8 cellular contexts compared by ENCODE assay signal in the genomic region with DNA sequence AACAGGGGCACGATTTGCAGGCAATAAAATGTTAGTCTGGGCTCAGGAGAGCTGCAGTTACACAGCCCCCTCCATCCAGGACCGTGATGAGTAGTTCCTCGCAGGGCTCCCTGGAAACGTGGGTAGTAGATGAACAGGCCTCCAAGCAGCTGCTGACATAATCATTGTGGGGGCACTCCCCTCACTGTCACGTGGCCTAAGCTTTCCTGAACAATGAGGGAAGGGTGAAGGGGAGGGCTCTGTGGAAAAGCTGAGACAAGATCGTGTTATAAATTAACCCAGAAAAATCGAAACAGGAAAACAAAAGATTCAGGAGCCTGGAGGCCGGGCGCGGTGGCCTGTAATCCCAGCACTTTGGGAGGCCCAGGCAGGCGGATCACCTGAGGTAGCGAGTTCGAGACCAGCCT. TPM values are rescaled to one million over a fixed set of nuclear protein-coding genes. Genes with fewer than 3 reads are reported as not detected.
A peak's percentile ranks its signal among the peaks of the same experiment; 100 is the strongest.
DNase-seq lines count a peak whose midpoint lies in the region; ATAC-seq and TF ChIP-seq lines count a peak whose summit lies in the region.

No MANE protein-coding gene starts in this region.

- no peak for ATAC-seq in HG02840 (IDR thresholded peaks at IDR 0.05; ENCODE audit: low FRiP score, unreplicated experiment)

- no peak for TF ChIP-seq EP300 in stomach (IDR thresholded peaks at IDR 0.05)

- H3K4me1 Mint-ChIP-seq in HFFc6 (ENCODE audit: low read depth) (peaks cover 10% of the 10 kb centered on the region), endothelial cell (ENCODE audit: unreplicated experiment) (peaks cover 29% of the 10 kb centered on the region)
- H3K4me1 Mint-ChIP-seq in activated CD4-positive, alpha-beta T cell treated with anti-CD3 and anti-CD28 coated beads, Interleukin-2, amount 10 ng/mL, durations not matched to agents 7 days and 5 days, result peaks cover 31% of the 10 kb centered on the region

- H3K9me3 ChIP-seq in AG04450 (ENCODE audit: control insufficient read depth, insufficient read depth, low read length) (no peaks in the 10 kb centered on the region; the same call in 1 of the 2 replicates), mesodermal cell (ENCODE audit: control insufficient read depth, low read length) (no peaks in the 10 kb centered on the region), stomach (no peaks in the 10 kb centered on the region)

- H3K27ac ChIP-seq in AG04450 (ENCODE audit: low read depth, low read length) (peak overlapping the region; percentile 100), mesodermal cell (ENCODE audit: low read depth, low read length, severe bottlenecking) (peak overlapping the region; percentile 100), stomach (peak overlapping the region; percentile 96 to 100 (median 100))

- TF ChIP-seq CTCF in AG04450 (IDR thresholded peaks at IDR 0.05; ENCODE audit: low read depth, low read length) (no peak), HFFc6 (IDR thresholded peaks at IDR 0.05) (no peak), endothelial cell (IDR thresholded peaks at IDR 0.05; ENCODE audit: unreplicated experiment) (no peak), stomach (IDR thresholded peaks at IDR 0.05) (no peak)

- no peak overlapping the region; the same call in 1 of the 2 replicates for H3K4me3 Mint-ChIP-seq in HFFc6
- peak overlapping the region; percentile 40 for H3K4me3 Mint-ChIP-seq in activated CD4-positive, alpha-beta T cell treated with anti-CD3 and anti-CD28 coated beads, Interleukin-2, amount 10 ng/mL, durations not matched to agents 7 days and 5 days
- H3K4me3 Mint-ChIP-seq in endothelial cell (ENCODE audit: unreplicated experiment), result peak overlapping the region; percentile 85

- H3K36me3 ChIP-seq in mesodermal cell (ENCODE audit: control insufficient read depth, insufficient read depth, low read length) (peaks cover 22% of the 10 kb centered on the region), stomach (peaks cover 31 to 42% (median 32%) of the 10 kb centered on the region in 4 donors)

- no peaks in the 10 kb centered on the region for H3K9me3 Mint-ChIP-seq in HFFc6
- no peaks in the 10 kb centered on the region for H3K9me3 Mint-ChIP-seq in activated CD4-positive, alpha-beta T cell treated with anti-CD3 and anti-CD28 coated beads, Interleukin-2, amount 10 ng/mL, durations not matched to agents 7 days and 5 days
- no peaks in the 10 kb centered on the region for H3K9me3 Mint-ChIP-seq in endothelial cell (ENCODE audit: unreplicated experiment)

- DNase-seq in AG04450 (ENCODE audit: low read depth, low spot score), result peak; percentile 92
- peak; percentile 96 for DNase-seq in HFFc6
- no peak for DNase-seq in activated CD4-positive, alpha-beta T cell treated with anti-CD3 and anti-CD28 coated beads, Interleukin-2, amount 10 ng/mL, durations not matched to agents 7 days and 5 days
- DNase-seq in endothelial cell (ENCODE audit: low spot score), result no peak
- DNase-seq in stomach, result peak; percentile 73
- no peak for DNase-seq in iPS-NIHi11 (ENCODE audit: low spot score)

- H3K27ac Mint-ChIP-seq in HFFc6 (no peak overlapping the region), endothelial cell (ENCODE audit: unreplicated experiment) (peak overlapping the region; percentile 98)
- H3K27ac Mint-ChIP-seq in activated CD4-positive, alpha-beta T cell treated with anti-CD3 and anti-CD28 coated beads, Interleukin-2, amount 10 ng/mL, durations not matched to agents 7 days and 5 days, result no peak overlapping the region

- H3K4me1 ChIP-seq in mesodermal cell (ENCODE audit: control insufficient read depth, insufficient read depth, low read length, poor library complexity, severe bottlenecking) (peaks cover 31% of the 10 kb centered on the region), stomach (peaks cover 41 to 76% (median 60%) of the 10 kb centered on the region in 4 donors)

- CTCF ChIA-PET in AG04450 (lab: Charles Lee), result interaction anchor here (0.7 to 1.4 kb wide), 3 partner anchors 15 to 234 kb away, joined by 4 to 7 read pairs (median 4); partner anchors contain the start of gene ALOXE3
- CTCF ChIA-PET in activated CD4-positive, alpha-beta T cell treated with anti-CD3 and anti-CD28 coated beads, Interleukin-2, amount 10 ng/mL, durations not matched to agents 7 days and 5 days (lab: Charles Lee), result interaction anchor here (1.1 to 6.3 kb wide), 4 partner anchors 11 to 465 kb away, joined by 3 to 68 read pairs (median 5); partner anchors contain the start of gene WRAP53

- POLR2A ChIA-PET in AG04450 (lab: Yijun Ruan, JAX), result interaction anchor here (0.7 to 3.0 kb wide), 5 partner anchors 13 to 644 kb away, joined by 3 to 14 read pairs (median 4); no protein-coding TSS in a partner anchor
- POLR2A ChIA-PET in activated CD4-positive, alpha-beta T cell treated with anti-CD3 and anti-CD28 coated beads, Interleukin-2, amount 10 ng/mL, durations not matched to agents 7 days and 5 days (lab: Charles Lee), result interaction anchor here (0.6 to 0.9 kb wide), 2 partner anchors 19 to 207 kb away, joined by 3 to 4 read pairs; no protein-coding TSS in a partner anchor

- H3K27me3 ChIP-seq in AG04450 (ENCODE audit: control insufficient read depth, insufficient read depth, low read length) (no peaks in the 10 kb centered on the region), stomach (no peaks in the 10 kb centered on the region)

- intact Hi-C loops in stomach (cut with DNase I; ENCODE audit: low total_unique reads), result no loop called here

- H3K4me3 ChIP-seq in AG04450 (ENCODE audit: low read depth, low read length) (no peak overlapping the region; the same call in 1 of the 2 replicates), mesodermal cell (ENCODE audit: extremely low read depth, insufficient read depth, low read length, poor library complexity, severe bottlenecking) (no peak overlapping the region), stomach (peak overlapping the region; percentile 66 to 91 (median 76))

- H3K27me3 Mint-ChIP-seq in HFFc6 (ENCODE audit: insufficient read depth) (peaks cover 19% of the 10 kb centered on the region), endothelial cell (ENCODE audit: unreplicated experiment) (peaks cover 27% of the 10 kb centered on the region)
- H3K27me3 Mint-ChIP-seq in activated CD4-positive, alpha-beta T cell treated with anti-CD3 and anti-CD28 coated beads, Interleukin-2, amount 10 ng/mL, durations not matched to agents 7 days and 5 days, result no peaks in the 10 kb centered on the region

- H3K36me3 Mint-ChIP-seq in HFFc6 (ENCODE audit: low read depth) (no peaks in the 10 kb centered on the region; the same call in 1 of the 2 replicates), endothelial cell (ENCODE audit: low read depth, unreplicated experiment) (peaks cover 5% of the 10 kb centered on the region)
- H3K36me3 Mint-ChIP-seq in activated CD4-positive, alpha-beta T cell treated with anti-CD3 and anti-CD28 coated beads, Interleukin-2, amount 10 ng/mL, durations not matched to agents 7 days and 5 days (ENCODE audit: low read depth), result peaks cover 7% of the 10 kb centered on the region

- 69 to 73% methylated on average over 13 of the region's 13 CpGs for WGBS in mesodermal cell (ENCODE audit: insufficient coverage in 2 of 2), 2 experiments
- WGBS in stomach, 5 donors, result 10 to 17% (median 11%) methylated on average over 13 of the region's 13 CpGs

- peak in 1 of 4 donors; percentile 6 for TF ChIP-seq POLR2A in stomach (IDR thresholded peaks at IDR 0.05)

RNA-seq across cellular contexts. Expression of gene PER1, which starts 1.3 kb away (rescaled TPM):
- polyA plus RNA-seq in AG04450 (2011; rRNA removed), result 3.1 and 5.5 TPM in 2 replicates
- polyA minus RNA-seq in AG04450 (2011; rRNA and poly(A)+ RNA removed), result 11.4 and 19.0 TPM in 2 replicates
- 10 to 100 TPM; 18.9 to 31.8 (median 26.9) TPM for total RNA-seq in HFFc6 (2021; fragmentation: NEBNext Ultra II Directional; extraction: Animal tissue kit (Norgen Biotek cat#: 25700))
- 10 to 100 TPM; 26.9 to 28.7 TPM for total RNA-seq in activated CD4-positive, alpha-beta T cell treated with anti-CD3 and anti-CD28 coated beads, Interleukin-2, amount 10 ng/mL, durations not matched to agents 7 days and 5 days
- 30.0 TPM for total RNA-seq in endothelial cell (ENCODE audit: unreplicated experiment)
- 34.6 TPM for polyA plus RNA-seq in mesodermal cell (2013, experiment 1 of 2)
- 26.0 TPM for polyA plus RNA-seq in mesodermal cell (2013, experiment 2 of 2)
- total RNA-seq in stomach, result 100 to 1,000 TPM in 3 of 5 donors, 10 to 100 TPM in 2; 16.2 to 163 (median 137) TPM
- polyA plus RNA-seq in stomach, result 10 to 100 TPM; 47.2 to 69.4 (median 66.7) TPM

RNA-seq across cellular contexts. Expression of gene VAMP2, which starts 9.2 kb away (rescaled TPM):
- polyA plus RNA-seq in AG04450 (2011; rRNA removed) (20.8 and 24.3 TPM in 2 replicates), stomach (10 to 100 TPM; 32.4 to 58.8 (median 43.1) TPM)
- 9.4 and 13.1 TPM in 2 replicates for polyA minus RNA-seq in AG04450 (2011; rRNA and poly(A)+ RNA removed)
- 10 to 100 TPM; 37.0 to 47.6 (median 44.5) TPM for total RNA-seq in HFFc6 (2021; fragmentation: NEBNext Ultra II Directional; extraction: Animal tissue kit (Norgen Biotek cat#: 25700))
- total RNA-seq in activated CD4-positive, alpha-beta T cell treated with anti-CD3 and anti-CD28 coated beads, Interleukin-2, amount 10 ng/mL, durations not matched to agents 7 days and 5 days, result 10 to 100 TPM; 71.1 to 79.1 TPM
- total RNA-seq in endothelial cell (ENCODE audit: unreplicated experiment) (19.8 TPM), stomach (100 to 1,000 TPM in 1 of 5 donors, 10 to 100 TPM in 2, 1 to 10 TPM in 2; 6.7 to 104 (median 17.3) TPM)
- 30.2 TPM for polyA plus RNA-seq in mesodermal cell (2013, experiment 1 of 2)
- 27.0 TPM for polyA plus RNA-seq in mesodermal cell (2013, experiment 2 of 2)

RNA-seq across cellular contexts. Expression of gene TMEM107, which starts 22.6 kb away (rescaled TPM):
- polyA plus RNA-seq in AG04450 (2011; rRNA removed) (8.7 and 9.6 TPM in 2 replicates), stomach (10 to 100 TPM in 1 of 3 donors, 1 to 10 TPM in 2; 6.3 to 10.3 (median 8.0) TPM)
- polyA minus RNA-seq in AG04450 (2011; rRNA and poly(A)+ RNA removed), result 68.2 and 152 TPM in 2 replicates
- 10 to 100 TPM; 13.8 to 18.8 (median 17.5) TPM for total RNA-seq in HFFc6 (2021; fragmentation: NEBNext Ultra II Directional; extraction: Animal tissue kit (Norgen Biotek cat#: 25700))
- 10 to 100 TPM; 34.8 to 37.2 TPM for total RNA-seq in activated CD4-positive, alpha-beta T cell treated with anti-CD3 and anti-CD28 coated beads, Interleukin-2, amount 10 ng/mL, durations not matched to agents 7 days and 5 days
- total RNA-seq in endothelial cell (ENCODE audit: unreplicated experiment) (14.6 TPM), stomach (10 to 100 TPM in 3 of 5 donors, 1 to 10 TPM in 2; 5.2 to 37.6 (median 14.9) TPM)
- 36.8 TPM for polyA plus RNA-seq in mesodermal cell (2013, experiment 1 of 2)
- polyA plus RNA-seq in mesodermal cell (2013, experiment 2 of 2), result 40.6 TPM

RNA-seq across cellular contexts. Expression of gene HES7, which starts 29.6 kb away (rescaled TPM):
- polyA plus RNA-seq in AG04450 (2011; rRNA removed) (not detected in 2 replicates), stomach (under 1 TPM in 2 of 3 donors, not detected in 1; 0.58 to 0.92 TPM)
- not detected in 2 replicates for polyA minus RNA-seq in AG04450 (2011; rRNA and poly(A)+ RNA removed)
- total RNA-seq in HFFc6 (2021; fragmentation: NEBNext Ultra II Directional; extraction: Animal tissue kit (Norgen Biotek cat#: 25700)), result under 1 TPM; 0.24 to 0.54 (median 0.41) TPM
- total RNA-seq in activated CD4-positive, alpha-beta T cell treated with anti-CD3 and anti-CD28 coated beads, Interleukin-2, amount 10 ng/mL, durations not matched to agents 7 days and 5 days, result under 1 TPM; 0.15 to 0.20 TPM
- total RNA-seq in endothelial cell (ENCODE audit: unreplicated experiment) (3.3 TPM), stomach (not detected)
- 0.85 TPM for polyA plus RNA-seq in mesodermal cell (2013, experiment 1 of 2)
- polyA plus RNA-seq in mesodermal cell (2013, experiment 2 of 2), result 0.25 TPM

RNA-seq across cellular contexts. Expression of gene ALOXE3, which starts 35.2 kb away (rescaled TPM):
- polyA plus RNA-seq in AG04450 (2011; rRNA removed) (0.04 and 0.05 TPM in 2 replicates), stomach (under 1 TPM in 2 of 3 donors, not detected in 1; 0.12 to 0.43 TPM)
- polyA minus RNA-seq in AG04450 (2011; rRNA and poly(A)+ RNA removed), result 0.09 TPM in 1 of 2 replicates, not detected in the other
- under 1 TPM; 0.14 to 0.30 (median 0.21) TPM for total RNA-seq in HFFc6 (2021; fragmentation: NEBNext Ultra II Directional; extraction: Animal tissue kit (Norgen Biotek cat#: 25700))
- total RNA-seq in activated CD4-positive, alpha-beta T cell treated with anti-CD3 and anti-CD28 coated beads, Interleukin-2, amount 10 ng/mL, durations not matched to agents 7 days and 5 days, result not detected
- total RNA-seq in endothelial cell (ENCODE audit: unreplicated experiment) (not detected), stomach (not detected)
- not detected for polyA plus RNA-seq in mesodermal cell (2013, experiment 1 of 2)
- polyA plus RNA-seq in mesodermal cell (2013, experiment 2 of 2), result not detected

Comparison
In these comparisons a context has a peak if more than half of its experiments do, and no peak if none do; other contexts are left out.
1. DNase-seq: peak in AG04450 (single experiment), HFFc6 (single experiment) and stomach (single experiment); none in activated CD4-positive, alpha-beta T cell treated with anti-CD3 and anti-CD28 coated beads, Interleukin-2, amount 10 ng/mL, durations not matched to agents 7 days and 5 days (single experiment), endothelial cell (single experiment) and iPS-NIHi11 (single experiment).
2. H3K4me3 ChIP-seq: peak in stomach (4 of 4); none in AG04450 (single experiment) and mesodermal cell (single experiment).
3. Peak in every context shown above with its lines, with median percentiles within 50 percentile points of each other: H3K27ac ChIP-seq.